In genomic region chr14:71709076-71709475, GRCh38 we compare ENCODE assay signal across 24 cellular contexts.
"Had no signal": no experiment of that assay in that cellular context is flagged by ENCODE, and none has a peak within 500 bp of the region (broad histone marks: within the 10 kb centered on the region; RNA-seq: fewer than 3 reads in every experiment).

No MANE protein-coding gene starts in this region.

- H3K4me3 ChIP-seq: coronary artery, dorsolateral prefrontal cortex had no signal

- H3K27me3 ChIP-seq: brain microvascular endothelial cell, dorsolateral prefrontal cortex had no signal

- H3K27ac ChIP-seq: brain microvascular endothelial cell, coronary artery, WERI-Rb-1 had no signal

- DNase-seq: activated B cell treated with CpG ODN at 0.5 μM for 24 hours; activated CD4-positive, alpha-beta T cell treated with anti-CD3 and anti-CD28 coated beads for 48 hours; activated CD4-positive, alpha-beta T cell treated with anti-CD3 and anti-CD28 coated beads, Interleukin-2, amount 50 U/mL, for 1 hour; activated CD4-positive, alpha-beta T cell treated with anti-CD3 and anti-CD28 coated beads, Interleukin-2, amount 50 U/mL, for 48 hours; activated CD8-positive, alpha-beta memory T cell treated with anti-CD3 and anti-CD28 coated beads for 24 hours; activated CD8-positive, alpha-beta T cell treated with anti-CD3 and anti-CD28 coated beads for 36 hours; activated effector memory CD4-positive, alpha-beta T cell treated with Interleukin-2 at 50 U/mL for 16 hours; activated gamma-delta T cell treated with Interleukin-2 at 50 U/mL for 16 hours; activated naive CD4-positive, alpha-beta T cell treated with anti-CD3 and anti-CD28 coated beads, Interleukin-2, amount 50 U/mL, for 16 hours; activated naive CD4-positive, alpha-beta T cell treated with Interleukin-2 at 50 U/mL for 16 hours; activated T-cell treated with anti-CD3 and anti-CD28 coated beads, Interleukin-2, amount 50 U/mL, for 4 hours; amniotic stem cell; anterior cingulate cortex; brain microvascular endothelial cell; dorsolateral prefrontal cortex; effector memory CD4-positive, alpha-beta T cell; endodermal cell; foreskin fibroblast; T-helper 2 cell; WERI-Rb-1 had no signal

- ATAC-seq: activated CD4-positive, CD25-positive, alpha-beta regulatory T cell treated with anti-CD3 and anti-CD28 coated beads, Interleukin-2, amount 50 U/mL, for 24 hours; activated CD8-positive, alpha-beta T cell treated with anti-CD3 and anti-CD28 coated beads for 36 hours; activated T-cell treated with anti-CD3 and anti-CD28 coated beads, Interleukin-2, amount 50 U/mL, for 4 hours; activated T-helper 17 cell treated with anti-CD3 and anti-CD28 coated beads, Interleukin-2, amount 50 U/mL, for 72 hours; esophagus mucosa had no signal
